In genomic region chr20:13119583-13119982, GRCh38 we compare ENCODE assay signal across 8 cellular contexts.
DNase-seq lines count a peak whose midpoint lies in the region; ATAC-seq and TF ChIP-seq lines count a peak whose summit lies in the region.

No MANE protein-coding gene starts in this region.

- H3K27me3 ChIP-seq in breast epithelium (no peaks in the 10 kb centered on the region), kidney epithelial cell (ENCODE audit: control insufficient read depth, insufficient read depth, low read length) (no peaks in the 10 kb centered on the region)

- no peak overlapping the region for H3K4me3 Mint-ChIP-seq in activated CD4-positive, alpha-beta T cell treated with anti-CD3 and anti-CD28 coated beads for 36 hours
- no peak overlapping the region for H3K4me3 Mint-ChIP-seq in T-cell

- intact Hi-C loops in activated CD4-positive, alpha-beta T cell treated with anti-CD3 and anti-CD28 coated beads for 36 hours (cut with DNase I, micrococcal nuclease), result loop anchor here (1.0 kb wide), 4 partner anchors 143 to 936 kb away; no protein-coding TSS in a partner anchor
- intact Hi-C loops in breast epithelium (cut with DNase I; ENCODE audit: low total_unique reads), result loop anchor here (10.0 kb wide), 1 partner anchor 655 kb away; no protein-coding TSS in a partner anchor

- no peaks in the 10 kb centered on the region for H3K9me3 ChIP-seq in breast epithelium

- H3K4me1 Mint-ChIP-seq in activated CD4-positive, alpha-beta T cell treated with anti-CD3 and anti-CD28 coated beads for 36 hours, result no peaks in the 10 kb centered on the region
- H3K4me1 Mint-ChIP-seq in T-cell, result no peaks in the 10 kb centered on the region

- POLR2A ChIA-PET in activated CD4-positive, alpha-beta T cell treated with anti-CD3 and anti-CD28 coated beads for 36 hours (lab: Charles Lee), result no interaction called here
- POLR2A ChIA-PET in T-cell (lab: Charles Lee), result no interaction called here

- no peaks in the 10 kb centered on the region for H3K4me1 ChIP-seq in breast epithelium

- peak; percentile 71 for ATAC-seq in activated CD4-positive, alpha-beta T cell treated with anti-CD3 and anti-CD28 coated beads for 36 hours
- peak; percentile 67 to 79 (median 76) for ATAC-seq in T-cell (replicated peaks in 1 of 4)

- no peaks in the 10 kb centered on the region for H3K36me3 Mint-ChIP-seq in activated CD4-positive, alpha-beta T cell treated with anti-CD3 and anti-CD28 coated beads for 36 hours (ENCODE audit: low read depth)
- no peaks in the 10 kb centered on the region for H3K36me3 Mint-ChIP-seq in T-cell

- DNase-seq in activated CD4-positive, alpha-beta T cell treated with anti-CD3 and anti-CD28 coated beads for 36 hours, result peak; percentile 30
- no peak for DNase-seq in activated CD4-positive, alpha-beta T cell treated with anti-CD3 and anti-CD28 coated beads for 1 hour
- peak; percentile 33 for DNase-seq in HFF-Myc (ENCODE audit: extremely low read depth, low read depth)
- DNase-seq in NCI-H1105 treated with DMSO at 0.1 percent for 48 hours (lab: John Stamatoyannopoulos, UW), result peak; percentile 71
- peak in 24 of 34 experiments; percentile 1 to 53 (median 12) for DNase-seq in T-cell
- peak in 1 of 2 donors; percentile 24 for DNase-seq in breast epithelium (ENCODE audit: low spot score in 2 of 2)
- no peak for DNase-seq in kidney epithelial cell (ENCODE audit: low read depth)
- DNase-seq in stimulated activated CD4-positive, alpha-beta T cell treated with anti-CD3 and anti-CD28 coated beads, Interleukin-4, amount 100 ng/mL, for 4 hours, result peak; percentile 11 to 12

- no peak for TF ChIP-seq POLR2A in breast epithelium (IDR thresholded peaks at IDR 0.05)

- H3K9me3 Mint-ChIP-seq in activated CD4-positive, alpha-beta T cell treated with anti-CD3 and anti-CD28 coated beads for 36 hours (ENCODE audit: low read depth), result no peaks in the 10 kb centered on the region
- no peaks in the 10 kb centered on the region for H3K9me3 Mint-ChIP-seq in T-cell

- TF ChIP-seq CTCF in HFF-Myc (IDR thresholded peaks at IDR 0.05; ENCODE audit: low read depth, low read length, missing control alignments) (peak; percentile 86), breast epithelium (IDR thresholded peaks at IDR 0.05) (peak; percentile 84 to 93 (median 91)), kidney epithelial cell (IDR thresholded peaks at IDR 0.05; ENCODE audit: insufficient read depth, low read length, poor library complexity, severe bottlenecking) (peak; percentile 88)

- no peak overlapping the region for H3K27ac ChIP-seq in breast epithelium

- H3K4me3 ChIP-seq in HFF-Myc (replicated peaks; ENCODE audit: low read depth, low read length) (no peak overlapping the region), breast epithelium (no peak overlapping the region), kidney epithelial cell (ENCODE audit: low read depth, low read length) (no peak overlapping the region)

- no peak overlapping the region for H3K27ac Mint-ChIP-seq in activated CD4-positive, alpha-beta T cell treated with anti-CD3 and anti-CD28 coated beads for 36 hours
- H3K27ac Mint-ChIP-seq in T-cell, result no peak overlapping the region

- no peaks in the 10 kb centered on the region for H3K27me3 Mint-ChIP-seq in activated CD4-positive, alpha-beta T cell treated with anti-CD3 and anti-CD28 coated beads for 36 hours
- no peaks in the 10 kb centered on the region for H3K27me3 Mint-ChIP-seq in T-cell

- H3K36me3 ChIP-seq in breast epithelium (no peaks in the 10 kb centered on the region), kidney epithelial cell (ENCODE audit: control insufficient read depth, insufficient read depth, low read length) (no peaks in the 10 kb centered on the region)

- CTCF ChIA-PET in activated CD4-positive, alpha-beta T cell treated with anti-CD3 and anti-CD28 coated beads for 36 hours (lab: Charles Lee), result interaction anchor here (0.7 to 4.9 kb wide), 22 partner anchors 10 to 652 kb away, joined by 3 to 44 read pairs (median 4); no protein-coding TSS in a partner anchor
- CTCF ChIA-PET in T-cell (lab: Charles Lee), result interaction anchor here (0.5 to 5.4 kb wide), 17 partner anchors 10 to 653 kb away, joined by 3 to 48 read pairs (median 3); no protein-coding TSS in a partner anchor

Comparison
In these comparisons a context has a peak if more than half of its experiments do, and no peak if none do; other contexts are left out.
1. DNase-seq: peak in activated CD4-positive, alpha-beta T cell treated with anti-CD3 and anti-CD28 coated beads for 36 hours (single experiment), HFF-Myc (single experiment), NCI-H1105 treated with DMSO at 0.1 percent for 48 hours (single experiment), T-cell (24 of 34) and stimulated activated CD4-positive, alpha-beta T cell treated with anti-CD3 and anti-CD28 coated beads, Interleukin-4, amount 100 ng/mL, for 4 hours (2 of 2); none in activated CD4-positive, alpha-beta T cell treated with anti-CD3 and anti-CD28 coated beads for 1 hour (single experiment) and kidney epithelial cell (single experiment).
2. Peak in every context shown above with its lines, with median percentiles within 50 percentile points of each other: CTCF ChIP-seq.